36 cellular contexts compared by ENCODE assay signal in the genomic region with DNA sequence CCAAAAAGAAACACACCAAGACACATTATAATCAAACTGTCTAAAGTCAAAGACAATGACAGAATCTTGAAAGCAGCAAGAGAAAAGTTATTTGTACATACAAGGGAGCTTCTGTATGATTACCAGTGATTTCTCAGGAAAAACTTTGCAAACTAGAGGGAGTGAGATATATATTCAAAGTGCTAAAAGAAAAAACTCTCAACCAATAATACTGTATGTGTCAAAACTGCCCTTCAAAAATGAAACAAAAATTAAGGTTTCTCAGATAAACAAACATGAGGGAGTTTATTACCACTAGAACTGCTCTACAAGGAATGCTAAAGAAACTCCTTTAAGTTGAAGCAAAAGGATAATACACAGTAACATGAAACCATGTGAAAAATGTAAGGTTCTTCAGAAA.
"Had no signal": no experiment of that assay in that cellular context is flagged by ENCODE, and none has a peak within 500 bp of the region (broad histone marks: within the 10 kb centered on the region; RNA-seq: fewer than 3 reads in every experiment).

No MANE protein-coding gene starts in this region.

- H3K9me3 Mint-ChIP-seq: activated CD4-positive, alpha-beta memory T cell treated with anti-CD3 and anti-CD28 coated beads, Interleukin-2, amount 10 ng/mL, durations not matched to agents 7 days and 5 days; activated naive CD4-positive, alpha-beta T cell treated with anti-CD3 and anti-CD28 coated beads for 36 hours; activated T-helper 17 cell treated with anti-CD3 and anti-CD28 coated beads, Interleukin-2, amount 50 U/mL, for 72 hours; T-helper 2 cell treated with Interferon-gamma antibody and Interleukin-4, amounts not matched to agents 5 μg/mL and 100 μg/mL, for 36 hours; WTC11 had no signal

- H3K27me3 ChIP-seq: adrenal gland, body of pancreas, brain microvascular endothelial cell, breast epithelium had no signal

- H3K4me1 Mint-ChIP-seq: activated CD4-positive, alpha-beta memory T cell treated with anti-CD3 and anti-CD28 coated beads, Interleukin-2, amount 10 ng/mL, durations not matched to agents 7 days and 5 days; activated CD4-positive, alpha-beta T cell treated with anti-CD3 and anti-CD28 coated beads for 36 hours; activated CD4-positive, alpha-beta T cell treated with anti-CD3 and anti-CD28 coated beads, Interleukin-2, amount 10 ng/mL, durations not matched to agents 7 days and 5 days; activated CD8-positive, alpha-beta memory T cell treated with anti-CD3 and anti-CD28 coated beads, Interleukin-2, amount 10 ng/mL, durations not matched to agents 7 days and 5 days; activated T-helper 17 cell treated with anti-CD3 and anti-CD28 coated beads, Interleukin-2, amount 50 U/mL, for 72 hours; WTC11 had no signal

- H3K36me3 Mint-ChIP-seq: activated CD8-positive, alpha-beta memory T cell treated with anti-CD3 and anti-CD28 coated beads, Interleukin-2, amount 10 ng/mL, durations not matched to agents 7 days and 5 days; activated naive CD8-positive, alpha-beta T cell treated with anti-CD3 and anti-CD28 coated beads for 36 hours; WTC11 had no signal

- H3K27ac Mint-ChIP-seq: activated CD4-positive, alpha-beta memory T cell treated with anti-CD3 and anti-CD28 coated beads, Interleukin-2, amount 10 ng/mL, durations not matched to agents 7 days and 5 days; activated CD4-positive, alpha-beta T cell treated with anti-CD3 and anti-CD28 coated beads for 36 hours; activated CD4-positive, alpha-beta T cell treated with anti-CD3 and anti-CD28 coated beads, Interleukin-2, amount 10 ng/mL, durations not matched to agents 7 days and 5 days; activated CD8-positive, alpha-beta memory T cell treated with anti-CD3 and anti-CD28 coated beads, Interleukin-2, amount 10 ng/mL, durations not matched to agents 7 days and 5 days; activated CD8-positive, alpha-beta T cell treated with anti-CD3 and anti-CD28 coated beads, Interleukin-2, amount 10 ng/mL, durations not matched to agents 7 days and 5 days; activated naive CD4-positive, alpha-beta T cell treated with anti-CD3 and anti-CD28 coated beads for 36 hours; activated naive CD4-positive, alpha-beta T cell treated with anti-CD3 and anti-CD28 coated beads, Interleukin-2, amount 50 U/mL, for 72 hours; activated naive CD8-positive, alpha-beta T cell treated with anti-CD3 and anti-CD28 coated beads for 36 hours; activated T-cell treated with anti-CD3 and anti-CD28 coated beads, Interleukin-2, amount 50 U/mL, for 24 hours; activated T-helper 17 cell treated with anti-CD3 and anti-CD28 coated beads, Interleukin-2, amount 50 U/mL, for 72 hours; T-helper 1 cell treated with Interleukin-12 subunit alpha and Interleukin-12 subunit beta and Interleukin-4 antibody, amounts not matched to agents 30 μg/mL and 1 μg/mL, for 36 hours; T-helper 2 cell treated with Interferon-gamma antibody and Interleukin-4, amounts not matched to agents 5 μg/mL and 100 μg/mL, for 36 hours; WTC11 had no signal

- FAIRE-seq: astrocyte had no signal

- H3K4me3 Mint-ChIP-seq: activated CD4-positive, alpha-beta memory T cell treated with anti-CD3 and anti-CD28 coated beads, Interleukin-2, amount 10 ng/mL, durations not matched to agents 7 days and 5 days; activated CD4-positive, alpha-beta T cell treated with anti-CD3 and anti-CD28 coated beads for 36 hours; activated CD4-positive, alpha-beta T cell treated with anti-CD3 and anti-CD28 coated beads, Interleukin-2, amount 10 ng/mL, durations not matched to agents 7 days and 5 days; activated CD8-positive, alpha-beta memory T cell treated with anti-CD3 and anti-CD28 coated beads, Interleukin-2, amount 10 ng/mL, durations not matched to agents 7 days and 5 days; activated CD8-positive, alpha-beta T cell treated with anti-CD3 and anti-CD28 coated beads, Interleukin-2, amount 10 ng/mL, durations not matched to agents 7 days and 5 days; activated naive CD4-positive, alpha-beta T cell treated with anti-CD3 and anti-CD28 coated beads for 36 hours; activated naive CD8-positive, alpha-beta T cell treated with anti-CD3 and anti-CD28 coated beads for 36 hours; activated T-cell treated with anti-CD3 and anti-CD28 coated beads, Interleukin-2, amount 50 U/mL, for 24 hours; activated T-helper 17 cell treated with anti-CD3 and anti-CD28 coated beads, Interleukin-2, amount 50 U/mL, for 72 hours; T-helper 1 cell treated with Interleukin-12 subunit alpha and Interleukin-12 subunit beta and Interleukin-4 antibody, amounts not matched to agents 30 μg/mL and 1 μg/mL, for 36 hours; T-helper 2 cell treated with Interferon-gamma antibody and Interleukin-4, amounts not matched to agents 5 μg/mL and 100 μg/mL, for 36 hours; WTC11 had no signal

- H3K27ac ChIP-seq: adrenal gland, body of pancreas, brain microvascular endothelial cell, breast epithelium, WERI-Rb-1 had no signal

- DNase-seq: activated CD4-positive, alpha-beta memory T cell treated with anti-CD3 and anti-CD28 coated beads, Interleukin-2, amount 10 ng/mL, durations not matched to agents 7 days and 5 days; activated CD4-positive, alpha-beta T cell treated with anti-CD3 and anti-CD28 coated beads for 1 hour; activated CD4-positive, alpha-beta T cell treated with anti-CD3 and anti-CD28 coated beads for 36 hours; activated CD4-positive, alpha-beta T cell treated with anti-CD3 and anti-CD28 coated beads for 48 hours; activated CD4-positive, alpha-beta T cell treated with anti-CD3 and anti-CD28 coated beads, Interleukin-2, amount 10 ng/mL, durations not matched to agents 7 days and 5 days; activated CD4-positive, alpha-beta T cell treated with anti-CD3 and anti-CD28 coated beads, Interleukin-2, amount 50 U/mL, for 48 hours; activated CD4-positive, CD25-positive, alpha-beta regulatory T cell; activated CD8-positive, alpha-beta memory T cell treated with anti-CD3 and anti-CD28 coated beads for 24 hours; activated CD8-positive, alpha-beta memory T cell treated with anti-CD3 and anti-CD28 coated beads, Interleukin-2, amount 10 ng/mL, durations not matched to agents 7 days and 5 days; activated CD8-positive, alpha-beta memory T cell treated with anti-CD3 and anti-CD28 coated beads, Interleukin-2, amount 50 U/mL, for 48 hours; activated CD8-positive, alpha-beta T cell treated with anti-CD3 and anti-CD28 coated beads, Interleukin-2, amount 10 ng/mL, durations not matched to agents 7 days and 5 days; activated effector memory CD4-positive, alpha-beta T cell treated with anti-CD3 and anti-CD28 coated beads, Interleukin-2, amount 50 U/mL, for 16 hours; activated gamma-delta T cell treated with Interleukin-2 at 50 U/mL for 16 hours; activated naive CD4-positive, alpha-beta T cell; activated naive CD4-positive, alpha-beta T cell treated with anti-CD3 and anti-CD28 coated beads for 36 hours; activated naive CD4-positive, alpha-beta T cell treated with anti-CD3 and anti-CD28 coated beads, Interleukin-2, amount 50 U/mL, for 16 hours; activated naive CD8-positive, alpha-beta T cell treated with anti-CD3 and anti-CD28 coated beads for 36 hours; activated T-cell treated with anti-CD3 and anti-CD28 coated beads, Interleukin-2, amount 50 U/mL, for 24 hours; activated T-cell treated with anti-CD3 and anti-CD28 coated beads, Interleukin-2, amount 50 U/mL, for 48 hours; adrenal gland; amniotic stem cell; aorta; body of pancreas; brain microvascular endothelial cell; central memory CD4-positive, alpha-beta T cell; T-helper 1 cell; T-helper 2 cell; T-helper 9 cell; WERI-Rb-1 had no signal

- H3K4me3 ChIP-seq: adrenal gland, body of pancreas, breast epithelium had no signal

- H3K4me1 ChIP-seq: adrenal gland, body of pancreas, breast epithelium had no signal

- H3K9me3 ChIP-seq: adrenal gland, body of pancreas had no signal

- H3K27me3 Mint-ChIP-seq: activated naive CD8-positive, alpha-beta T cell treated with anti-CD3 and anti-CD28 coated beads for 36 hours had no signal

- H3K36me3 ChIP-seq: adrenal gland, brain microvascular endothelial cell, breast epithelium, WERI-Rb-1 had no signal
